In genomic region chr14:104795468-104795780, GRCh38 we compare ENCODE assay signal across 8 cellular contexts. TPM values are rescaled to one million over a fixed set of nuclear protein-coding genes. Genes with fewer than 3 reads are reported as not detected.
DNase-seq lines count a peak whose midpoint lies in the region; ATAC-seq and TF ChIP-seq lines count a peak whose summit lies in the region.

TSS of gene AKT1 (minus strand) at chr14:104795748. CDS start at chr14:104792643, 3,105 bp downstream.

- WGBS in lung, 2 donors, result 0 to 1% methylated on average over 6 to 61 of the region's 62 CpGs
- WGBS in tibial nerve, 2 donors, result 0% methylated on average over 13 to 14 of the region's 62 CpGs

- no peak for TF ChIP-seq EP300 in tibial nerve (IDR thresholded peaks at IDR 0.05)

- H3K27me3 ChIP-seq in lung (ENCODE audit: control insufficient read depth, insufficient read depth) (no peaks in the 10 kb centered on the region), tibial nerve (no peaks in the 10 kb centered on the region)

- TF ChIP-seq CTCF in lung (IDR thresholded peaks at IDR 0.05; ENCODE audit: control extremely low read depth, extremely low read depth), result no peak
- no peak for TF ChIP-seq CTCF in tibial nerve (IDR thresholded peaks at IDR 0.05)

- H3K9me3 ChIP-seq in lung (ENCODE audit: control insufficient read depth in 2 of 2, insufficient read depth in 1 of 2, low read length in 1 of 2), result no peaks in the 10 kb centered on the region
- no peaks in the 10 kb centered on the region for H3K9me3 ChIP-seq in tibial nerve

- H3K4me3 ChIP-seq in Jurkat, Clone E6-1 (ENCODE audit: low read length), result peak within 1 kb of the TSS; percentile 72
- H3K4me3 ChIP-seq in lung (peak within 1 kb of the TSS; percentile 39), tibial nerve (peak within 1 kb of the TSS; percentile 50 to 84 (median 54))

- ATAC-seq in GM18867 (IDR thresholded peaks at IDR 0.05; ENCODE audit: unreplicated experiment) (peak; percentile 25), lung (ENCODE audit: insufficient read depth, low FRiP score) (no peak)

- H3K36me3 ChIP-seq in lung (ENCODE audit: control insufficient read depth in 2 of 2, insufficient read depth in 2 of 2, low read length in 2 of 2) (peaks cover 0 to 13% of the 10 kb centered on the region in 2 donors), tibial nerve (peaks cover 0 to 21% (median 7%) of the 10 kb centered on the region in 3 donors)

- peak within 1 kb of the TSS; percentile 69 to 73 for H3K27ac ChIP-seq in lung (ENCODE audit: low read depth in 1 of 2, low read length in 1 of 2)
- peak within 1 kb of the TSS; percentile 49 to 99 (median 90) for H3K27ac ChIP-seq in tibial nerve

- peaks cover 12 to 39% of the 10 kb centered on the region in 2 donors for H3K4me1 ChIP-seq in lung (ENCODE audit: control insufficient read depth in 2 of 2, insufficient read depth in 2 of 2, low read length in 2 of 2)
- peaks cover 0 to 82% (median 43%) of the 10 kb centered on the region in 4 donors for H3K4me1 ChIP-seq in tibial nerve

- no peak for TF ChIP-seq POLR2A in tibial nerve (IDR thresholded peaks at IDR 0.05)

- DNase-seq in Jurkat, Clone E6-1 (ENCODE audit: low read depth, low spot score), result no peak
- DNase-seq in cerebellum (ENCODE audit: low spot score), result no peak
- DNase-seq in lung (ENCODE audit: low spot score), result no peak
- no peak for DNase-seq in tibial nerve (ENCODE audit: low spot score in 2 of 2)
- no peak for DNase-seq in central memory CD4-positive, alpha-beta T cell
- no peak for DNase-seq in NCI-H446 (lab: John Stamatoyannopoulos, UW)
- no peak for DNase-seq in NCI-H2171 (lab: John Stamatoyannopoulos, UW)

RNA-seq across cellular contexts. Expression of gene AKT1, which starts in this region (rescaled TPM):
- 149 TPM for polyA plus RNA-seq in Jurkat, Clone E6-1 (2012; ENCODE audit: insufficient read depth, insufficient read length)
- total RNA-seq in cerebellum (70.9 TPM), lung (100 to 1,000 TPM; 161 to 224 TPM), tibial nerve (100 to 1,000 TPM; 130 to 199 (median 144) TPM)
- 100 to 1,000 TPM; 142 to 159 TPM for polyA plus RNA-seq in lung
